In genomic region chr4:127484101-127484500, GRCh38 we compare ENCODE assay signal across 19 cellular contexts.
"Had no signal": no experiment of that assay in that cellular context is flagged by ENCODE, and none has a peak within 500 bp of the region (broad histone marks: within the 10 kb centered on the region; RNA-seq: fewer than 3 reads in every experiment).

No MANE protein-coding gene starts in this region.

- H3K27me3 ChIP-seq: dorsolateral prefrontal cortex, esophagus muscularis mucosa, gastrocnemius medialis, heart right ventricle, left lung had no signal

- DNase-seq: dermis blood vessel endothelial cell; dorsolateral prefrontal cortex; effector CD4-positive, alpha-beta T cell; effector memory CD4-positive, alpha-beta T cell; foreskin fibroblast; foreskin melanocyte; gastrocnemius medialis; glutamatergic neuron; head of caudate nucleus; heart right ventricle; hippocampal formation; left cardiac atrium; left lung; left ventricle myocardium superior; lower lobe of right lung; mesenchymal stem cell; mucosa of descending colon had no signal

- ATAC-seq: gastrocnemius medialis, heart right ventricle, left cardiac atrium, left lung, left ventricle myocardium superior, lower lobe of right lung, mucosa of descending colon had no signal

- H3K4me1 ChIP-seq: esophagus muscularis mucosa, gastrocnemius medialis, left lung, lower lobe of right lung had no signal

- H3K9me3 ChIP-seq: esophagus muscularis mucosa, gastrocnemius medialis, heart right ventricle, left lung, lower lobe of right lung, mucosa of descending colon had no signal

- H3K36me3 ChIP-seq: esophagus muscularis mucosa, gastrocnemius medialis, heart right ventricle, left lung, lower lobe of right lung had no signal

- H3K4me3 ChIP-seq: coronary artery, dorsolateral prefrontal cortex, esophagus muscularis mucosa, gastrocnemius medialis, heart right ventricle, left lung, lower lobe of right lung, mucosa of descending colon had no signal

- H3K27ac ChIP-seq: coronary artery, dorsolateral prefrontal cortex, esophagus muscularis mucosa, gastrocnemius medialis, heart right ventricle, left lung, lower lobe of right lung had no signal
